ENCODE assay signal across 7 cellular contexts in genomic region chr14:67680121-67680602, GRCh38.
DNase-seq lines count a peak whose midpoint lies in the region; ATAC-seq, FAIRE-seq and TF ChIP-seq lines count a peak whose summit lies in the region.

No MANE protein-coding gene starts in this region.

- no peak overlapping the region for H3K4me3 ChIP-seq in NB4 (ENCODE audit: low read depth, low read length)
- H3K4me3 ChIP-seq in foreskin fibroblast (ENCODE audit: low read depth in 1 of 2, low read length in 2 of 2): no peak overlapping the region

- no peak for TF ChIP-seq CTCF in NB4 (IDR thresholded peaks at IDR 0.05; ENCODE audit: low read depth, low read length)
- no peak for TF ChIP-seq CTCF in foreskin fibroblast (IDR thresholded peaks at IDR 0.05; ENCODE audit: low read depth, low read length)

- peak; percentile 92 for FAIRE-seq in H54 (lab: Jason Lieb, UNC)

- peak; percentile 90 for ATAC-seq in GM18519 (IDR thresholded peaks at IDR 0.05; ENCODE audit: low FRiP score, unreplicated experiment)

- TF ChIP-seq POLR2A in H54 (IDR thresholded peaks at IDR 0.05; ENCODE audit: low read depth, low read length) (no peak), NB4 (IDR thresholded peaks at IDR 0.05; ENCODE audit: extremely low read depth, insufficient read length) (no peak)

- DNase-seq in H54 (ENCODE audit: insufficient read length, low spot score) (peak; percentile 44), NB4 (ENCODE audit: low read depth) (peak; percentile 71), foreskin fibroblast (peak; percentile 87 to 89), NCI-H345 (lab: John Stamatoyannopoulos, UW) (no peak), NCI-H1105 treated with DMSO at 0.1 percent for 48 hours (lab: John Stamatoyannopoulos, UW) (no peak), NCI-H526 treated with DMSO at 0.1 percent for 48 hours (lab: John Stamatoyannopoulos, UW) (no peak)

Comparison
In these comparisons a context has a peak if more than half of its experiments do, and no peak if none do; other contexts are left out.
1. DNase-seq: peak in H54 (single experiment), NB4 (single experiment) and foreskin fibroblast (2 of 2); none in NCI-H345 (single experiment), NCI-H1105 treated with DMSO at 0.1 percent for 48 hours (single experiment) and NCI-H526 treated with DMSO at 0.1 percent for 48 hours (single experiment).